In the genomic region with DNA sequence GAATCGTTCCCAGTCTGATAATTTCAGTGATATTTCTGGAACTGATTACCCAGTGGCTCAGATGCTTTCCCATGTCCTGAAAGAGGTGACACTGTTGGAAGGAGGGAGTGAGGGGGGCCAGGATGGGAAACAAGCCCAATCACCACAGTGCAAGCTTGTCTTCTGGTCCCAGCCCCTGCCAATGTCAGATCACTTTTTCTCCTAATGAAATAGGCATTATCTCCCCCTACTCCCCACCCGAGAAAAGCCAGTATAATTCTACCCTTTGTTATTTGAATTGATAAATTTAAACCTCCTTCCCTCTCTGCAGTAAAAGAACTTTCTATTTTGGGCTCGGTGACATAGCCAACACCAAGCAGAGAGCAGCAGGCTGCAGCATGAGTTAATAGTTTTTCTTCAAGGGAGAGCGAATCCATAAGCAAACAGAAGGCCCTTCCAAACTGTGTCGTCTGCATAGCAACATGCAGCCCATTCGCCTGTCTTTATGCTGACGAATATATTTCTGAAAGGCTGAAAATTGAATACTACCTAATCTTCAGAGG, we compare ENCODE assay signal across 10 cellular contexts. TPM values are rescaled to one million over a fixed set of nuclear protein-coding genes. Genes with fewer than 3 reads are reported as not detected.
DNase-seq lines count a peak whose midpoint lies in the region; ATAC-seq, FAIRE-seq and TF ChIP-seq lines count a peak whose summit lies in the region.
"Had no signal": no experiment of that assay in that cellular context is flagged by ENCODE, and none has a peak within 500 bp of the region (broad histone marks: within the 10 kb centered on the region; RNA-seq: fewer than 3 reads in every experiment).

No MANE protein-coding gene starts in this region.

- H3K56ac ChIP-seq in H9 (ENCODE audit: insufficient read length, low read depth, low read length): no peak overlapping the region

- no peaks in the 10 kb centered on the region for H3K27me3 ChIP-seq in H9 (ENCODE audit: insufficient read depth, low read length)
- no peaks in the 10 kb centered on the region for H3K27me3 ChIP-seq in Peyer's patch

- no peaks in the 10 kb centered on the region for H3K36me3 ChIP-seq in Peyer's patch
- H3K36me3 ChIP-seq in kidney (ENCODE audit: control insufficient read depth in 1 of 2, insufficient read depth in 2 of 2, low read length in 2 of 2): no peaks in the 10 kb centered on the region

- FAIRE-seq in HTR-8/SVneo (lab: Jason Lieb, UNC): no peak
- no peak for FAIRE-seq in kidney (lab: Jason Lieb, UNC)
- FAIRE-seq: GM18507 had no signal

- H4K5ac ChIP-seq in H9 (ENCODE audit: insufficient read length, low read depth, low read length): no peak overlapping the region

- H3K23ac ChIP-seq in H9 (ENCODE audit: insufficient read length, low read depth, low read length): no peak overlapping the region

- H3K9ac ChIP-seq in H9 (ENCODE audit: extremely low read depth, insufficient read length, low read length): no peak overlapping the region
- H3K9ac ChIP-seq in kidney (ENCODE audit: low read length in 2 of 2): peak overlapping the region in 1 of 2 donors; percentile 29

- no peak overlapping the region for H4K8ac ChIP-seq in H9 (replicated peaks; ENCODE audit: insufficient read length, low read depth, low read length)

- no peak overlapping the region for H3T11ph ChIP-seq in H9 (ENCODE audit: low read length)

- H3K4ac ChIP-seq in H9 (ENCODE audit: low read depth, low read length): no peak overlapping the region

- H2AFZ ChIP-seq in H9 (ENCODE audit: low read length): no peak overlapping the region

- H3K4me1 Mint-ChIP-seq in H9 (peaks cover 34% of the 10 kb centered on the region in 2 experiments), activated B cell treated with CpG ODN at 0.5 μM for 24 hours (peaks cover 8% of the 10 kb centered on the region)

- H2BK120ac ChIP-seq in H9 (ENCODE audit: low read depth, low read length, poor library complexity, severe bottlenecking): no peak overlapping the region

- H3K79me1 ChIP-seq in H9 (ENCODE audit: insufficient read depth, low read depth, low read length, poor library complexity, severe bottlenecking): no peaks in the 10 kb centered on the region

- no peak overlapping the region for H2BK15ac ChIP-seq in H9 (ENCODE audit: low read depth, low read length)

- H3K4me1 ChIP-seq in H9 (ENCODE audit: insufficient read depth, low read length) (peaks cover 3% of the 10 kb centered on the region; the same call in 1 of the 2 replicates), Peyer's patch (peaks cover 0 to 4% (median 0%) of the 10 kb centered on the region in 4 donors), kidney (ENCODE audit: control insufficient read depth in 1 of 2, insufficient read depth in 1 of 2, low read depth in 1 of 2, low read length in 2 of 2) (peaks cover 0 to 4% of the 10 kb centered on the region in 2 donors)

- no peak for TF ChIP-seq CTCF in H9 (conservative IDR thresholded peaks at IDR 0.05)
- no peak for TF ChIP-seq CTCF in activated B cell treated with CpG ODN at 0.5 μM for 24 hours (IDR thresholded peaks at IDR 0.05)
- TF ChIP-seq CTCF in Peyer's patch (IDR thresholded peaks at IDR 0.05): no peak
- no peak for TF ChIP-seq CTCF in kidney (IDR thresholded peaks at IDR 0.05; ENCODE audit: borderline replicate concordance, extremely low read depth, insufficient read depth)

- H3K4me3 ChIP-seq in Peyer's patch (no peak overlapping the region), kidney (ENCODE audit: low read length in 2 of 2) (peak overlapping the region in 1 of 2 donors; percentile 12)

- H3K18ac ChIP-seq in H9 (ENCODE audit: insufficient read length, low read depth, low read length): no peak overlapping the region

- ATAC-seq in activated B cell treated with CpG ODN at 0.5 μM for 24 hours (ENCODE audit: low read depth): peak; percentile 52

- TF ChIP-seq POLR2A in Peyer's patch (IDR thresholded peaks at IDR 0.05): no peak

- CTCF ChIA-PET in activated B cell treated with CpG ODN at 0.5 μM for 24 hours (lab: Charles Lee): no interaction called here

- H3K27ac Mint-ChIP-seq in H9: peak overlapping the region in 2 of 3 experiments; percentile 14 to 28; a peak in 3 of 7 replicates
- H3K27ac Mint-ChIP-seq in activated B cell treated with CpG ODN at 0.5 μM for 24 hours: no peak overlapping the region

- H3K36me3 Mint-ChIP-seq in H9 (ENCODE audit: insufficient read depth in 1 of 3, low read depth in 3 of 3): no peaks in the 10 kb centered on the region
- H3K36me3 Mint-ChIP-seq in activated B cell treated with CpG ODN at 0.5 μM for 24 hours (ENCODE audit: low read depth): no peaks in the 10 kb centered on the region

- POLR2A ChIA-PET in activated B cell treated with CpG ODN at 0.5 μM for 24 hours (lab: Charles Lee): no interaction called here

- no peak for DNase-seq in H9
- DNase-seq in activated B cell treated with CpG ODN at 0.5 μM for 24 hours: no peak
- DNase-seq in cardiac septum (ENCODE audit: low spot score): peak; percentile 66
- DNase-seq in putamen (ENCODE audit: low spot score): peak; percentile 72
- DNase-seq in NCI-H1930 (lab: John Stamatoyannopoulos, UW): no peak
- no peak for DNase-seq in HTR-8/SVneo (ENCODE audit: insufficient read length, low spot score)
- no peak for DNase-seq in Peyer's patch
- no peak for DNase-seq in kidney

- H2AK5ac ChIP-seq in H9 (ENCODE audit: insufficient read length, low read length): no peak overlapping the region

- no peak overlapping the region for H4K91ac ChIP-seq in H9 (ENCODE audit: insufficient read length, low read depth, low read length)

- no peak overlapping the region for H3K4me2 ChIP-seq in H9 (ENCODE audit: insufficient read depth, insufficient read length, low read length)

- H2BK12ac ChIP-seq in H9 (ENCODE audit: insufficient read length, low read depth, low read length): no peak overlapping the region

- H3K27me3 Mint-ChIP-seq in H9 (ENCODE audit: low read depth): no peaks in the 10 kb centered on the region
- no peaks in the 10 kb centered on the region for H3K27me3 Mint-ChIP-seq in activated B cell treated with CpG ODN at 0.5 μM for 24 hours
- H3K27me3 Mint-ChIP-seq: IgD-negative memory B cell had no signal

- H3K23me2 ChIP-seq in H9 (ENCODE audit: insufficient read length, low read depth, low read length, poor library complexity, severe bottlenecking): no peaks in the 10 kb centered on the region

- no peaks in the 10 kb centered on the region for H4K20me1 ChIP-seq in H9 (ENCODE audit: control insufficient read depth, insufficient read depth, insufficient read length)

- no peaks in the 10 kb centered on the region for H3K9me3 Mint-ChIP-seq in H9
- H3K9me3 Mint-ChIP-seq in activated B cell treated with CpG ODN at 0.5 μM for 24 hours: no peaks in the 10 kb centered on the region
- H3K9me3 Mint-ChIP-seq: IgD-negative memory B cell had no signal

- WGBS in H9 (ENCODE audit: extremely low coverage, insufficient read length, low lambda C conversion rate): no CpG with 5 or more reads among the region's 7 CpGs

- no peak overlapping the region for H2BK20ac ChIP-seq in H9 (ENCODE audit: low read depth, low read length, poor library complexity, severe bottlenecking)

- H3K27ac ChIP-seq in H9 (ENCODE audit: insufficient read length, low read depth, low read length) (no peak overlapping the region), Peyer's patch (peak overlapping the region in 2 of 4 donors; percentile 52 to 61), kidney (ENCODE audit: low read depth in 2 of 2, low read length in 2 of 2) (no peak overlapping the region)

- H3K9me3 ChIP-seq in H9 (ENCODE audit: control insufficient read depth, low read depth, low read length) (no peaks in the 10 kb centered on the region), Peyer's patch (no peaks in the 10 kb centered on the region), kidney (ENCODE audit: control insufficient read depth in 1 of 2, low read length in 2 of 2) (no peaks in the 10 kb centered on the region)

- intact Hi-C loops in activated B cell treated with CpG ODN at 0.5 μM for 24 hours (cut with micrococcal nuclease): no loop called here
- intact Hi-C loops in cardiac septum (cut with DNase I): no loop called here
- intact Hi-C loops in kidney (cut with DNase I): no loop called here

- H3K79me2 ChIP-seq in H9 (ENCODE audit: insufficient read depth, low read length): no peaks in the 10 kb centered on the region

- no peak overlapping the region for H2BK5ac ChIP-seq in H9 (ENCODE audit: insufficient read length, low read length)

- H3K4me3 Mint-ChIP-seq in H9 (no peak overlapping the region), activated B cell treated with CpG ODN at 0.5 μM for 24 hours (no peak overlapping the region)
- H3K4me3 Mint-ChIP-seq: IgD-negative memory B cell had no signal

- no peak overlapping the region for H3K14ac ChIP-seq in H9 (ENCODE audit: insufficient read depth, low read length)

RNA-seq across cellular contexts. Expression of a gene that starts 14.6 kb away (rescaled TPM):
- total RNA-seq in H9 (2021) (244 and 256 TPM in 2 replicates), activated B cell treated with CpG ODN at 0.5 μM for 24 hours (103 and 118 TPM in 2 replicates), cardiac septum (214 TPM), Peyer's patch (100 to 1,000 TPM in 2 of 4 donors, 10 to 100 TPM in 2; 85.0 to 128 (median 104) TPM), kidney (121 TPM)
- 94.8 TPM for polyA plus RNA-seq in kidney (ENCODE audit: insufficient read depth, low read depth, low replicate concordance)

Comparison
In these comparisons a context has a peak if more than half of its experiments do, and no peak if none do; other contexts are left out.
1. DNase-seq: peak in cardiac septum (single experiment) and putamen (single experiment); none in H9 (single experiment), activated B cell treated with CpG ODN at 0.5 μM for 24 hours (single experiment), NCI-H1930 (0 of 2), HTR-8/SVneo (single experiment), Peyer's patch (0 of 3) and kidney (single experiment).